8 cellular contexts compared by ENCODE assay signal in the genomic region with DNA sequence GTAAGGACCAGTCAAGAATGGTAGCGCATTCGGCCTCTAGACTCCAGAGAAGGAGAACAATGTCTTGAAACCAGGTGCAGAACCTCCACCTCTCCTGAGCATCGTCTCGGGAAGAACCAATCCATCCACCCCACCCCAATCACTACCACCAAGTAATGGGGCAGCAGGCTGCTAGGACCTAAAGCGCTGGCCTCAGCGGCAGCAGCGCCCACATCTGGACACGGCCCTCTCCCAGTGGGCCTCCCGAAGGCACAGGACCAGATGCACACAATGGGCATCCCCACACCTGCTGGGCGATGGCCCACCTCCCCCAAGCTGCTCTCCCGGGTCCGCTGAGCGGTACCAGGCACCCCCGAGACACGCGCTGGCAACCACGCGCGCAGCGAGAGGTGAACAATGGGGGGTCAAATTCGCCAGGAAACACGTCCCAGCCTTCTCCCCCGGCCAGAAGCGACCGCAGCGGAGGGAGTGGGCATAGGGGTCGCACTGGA. TPM values are rescaled to one million over a fixed set of nuclear protein-coding genes. Genes with fewer than 3 reads are reported as not detected.
DNase-seq lines count a peak whose midpoint lies in the region; ATAC-seq and TF ChIP-seq lines count a peak whose summit lies in the region.

No MANE protein-coding gene starts in this region.

- peak overlapping the region; percentile 71 for H3K4me3 ChIP-seq in PC-3 (ENCODE audit: low read length)
- peak overlapping the region; percentile 73 to 98 (median 91) for H3K4me3 ChIP-seq in esophagus muscularis mucosa
- peak overlapping the region; percentile 56 to 73 for H3K4me3 ChIP-seq in mucosa of rectum (ENCODE audit: low read length in 2 of 2)
- peak overlapping the region; percentile 72 to 91 for H3K4me3 ChIP-seq in uterus

- no peaks in the 10 kb centered on the region for H4K20me1 ChIP-seq in PC-3 (ENCODE audit: low read length)

- WGBS in esophagus muscularis mucosa = 0% methylated on average over 6 of the region's 27 CpGs

- TF ChIP-seq POLR2A in esophagus muscularis mucosa (IDR thresholded peaks at IDR 0.05; ENCODE audit: low read depth) = no peak
- TF ChIP-seq POLR2A in uterus (IDR thresholded peaks at IDR 0.05) = no peak

- ATAC-seq in GM18907 (IDR thresholded peaks at IDR 0.05; ENCODE audit: unreplicated experiment) (peak; percentile 25), PC-3 (peak; percentile 30), HG03196 (IDR thresholded peaks at IDR 0.05; ENCODE audit: unreplicated experiment) (no peak), HG02759 (IDR thresholded peaks at IDR 0.05; ENCODE audit: unreplicated experiment) (no peak)

- no peaks in the 10 kb centered on the region for H3K79me2 ChIP-seq in PC-3 (ENCODE audit: low read length)

- H3K36me3 ChIP-seq in PC-3 (ENCODE audit: low read depth, low read length) (no peaks in the 10 kb centered on the region), esophagus muscularis mucosa (no peaks in the 10 kb centered on the region), mucosa of rectum (ENCODE audit: control insufficient read depth in 2 of 2, insufficient read depth in 2 of 2, low read length in 2 of 2) (no peaks in the 10 kb centered on the region), uterus (no peaks in the 10 kb centered on the region)

- no peak for DNase-seq in PC-3
- no peak for DNase-seq in esophagus muscularis mucosa (ENCODE audit: extremely low spot score)
- DNase-seq in uterus = peak; percentile 33 to 36
- no peak for DNase-seq in stimulated activated naive CD4-positive, alpha-beta T cell (lab: John Stamatoyannopoulos, UW)

- TF ChIP-seq CTCF in PC-3 (conservative IDR thresholded peaks at IDR 0.05; ENCODE audit: low read depth, low read length) (no peak), esophagus muscularis mucosa (IDR thresholded peaks at IDR 0.05) (peak in 2 of 3 experiments; percentile 10 to 11), uterus (IDR thresholded peaks at IDR 0.05) (peak in 2 of 4 experiments; percentile 17 to 30)

- H3K9me3 ChIP-seq in PC-3 (ENCODE audit: low read length) (no peaks in the 10 kb centered on the region), esophagus muscularis mucosa (no peaks in the 10 kb centered on the region), mucosa of rectum (ENCODE audit: control insufficient read depth in 2 of 2, low read length in 2 of 2) (no peaks in the 10 kb centered on the region), uterus (no peaks in the 10 kb centered on the region)

- H3K9me2 ChIP-seq in PC-3 (replicated peaks; ENCODE audit: low read length) = no peaks in the 10 kb centered on the region

- H3K27ac ChIP-seq in PC-3 (ENCODE audit: low read length) (no peak overlapping the region), esophagus muscularis mucosa (replicated peaks in 1 of 4) (peak overlapping the region; percentile 86 to 89 (median 86)), mucosa of rectum (ENCODE audit: low read depth in 2 of 2, low read length in 2 of 2) (peak overlapping the region; percentile 32 to 59), uterus (peak overlapping the region; percentile 87 to 92)

- intact Hi-C loops in PC-3 (cut with micrococcal nuclease) (loop anchor here (1.0 to 2.0 kb wide), 6 partner anchors 72 to 312 kb away; partner anchors contain the start of gene LSM8), esophagus muscularis mucosa (cut with DNase I) (loop anchor here (5.0 to 10.0 kb wide), 2 partner anchors 120 to 312 kb away; partner anchors contain the start of gene LSM8), uterus (cut with DNase I; ENCODE audit: low total_unique reads) (no loop called here)

- H3K4me2 ChIP-seq in PC-3 (ENCODE audit: low read length) = peak overlapping the region; percentile 88

- H3K27me3 ChIP-seq in PC-3 (ENCODE audit: low read length) (peaks cover 28% of the 10 kb centered on the region), esophagus muscularis mucosa (no peaks in the 10 kb centered on the region), mucosa of rectum (ENCODE audit: control insufficient read depth in 2 of 2, insufficient read depth in 2 of 2, low read length in 2 of 2) (peaks cover 14 to 19% of the 10 kb centered on the region in 2 donors), uterus (no peaks in the 10 kb centered on the region)

- BruUV-seq in PC-3 (replicated peaks; lab: Mats Ljungman, UMichigan) = no TSS peak

- no peak for TF ChIP-seq EP300 in esophagus muscularis mucosa (IDR thresholded peaks at IDR 0.05)

- H3K4me1 ChIP-seq in PC-3 (ENCODE audit: insufficient read depth, low read length) (0 out of 2 replicates have a peak, but pooled peaks cover 6% of the 10 kb centered on the region), esophagus muscularis mucosa (peaks cover 7 to 51% (median 41%) of the 10 kb centered on the region in 4 donors), mucosa of rectum (ENCODE audit: control insufficient read depth in 2 of 2, insufficient read depth in 2 of 2, low read length in 2 of 2) (peaks cover 0 to 4% of the 10 kb centered on the region in 2 donors), uterus (peaks cover 0 to 12% of the 10 kb centered on the region in 2 donors)

- POLR2A ChIA-PET in PC-3 (lab: Charles Lee; ENCODE audit: unreplicated experiment) = no interaction called here

- peak overlapping the region; percentile 64; the same call in 1 of the 2 replicates for H2AFZ ChIP-seq in PC-3 (ENCODE audit: low read length)

- CTCF ChIA-PET in PC-3 (lab: Charles Lee) = interaction anchor here (0.6 to 1.4 kb wide), 2 partner anchors 77 to 151 kb away, joined by 4 read pairs; no protein-coding TSS in a partner anchor

- no peaks in the 10 kb centered on the region for H3F3A ChIP-seq in PC-3 (ENCODE audit: low read length, unreplicated experiment)

- H3K9ac ChIP-seq in PC-3 (ENCODE audit: low read length) (no peak overlapping the region), mucosa of rectum (ENCODE audit: low read depth in 1 of 2, low read length in 2 of 2) (peak overlapping the region; percentile 25 to 29)

RNA-seq across cellular contexts. Expression of gene CTTNBP2, which starts 0.6 kb away (rescaled TPM):
- total RNA-seq in PC-3 (2014; rRNA removed) = 1.0 and 1.1 TPM in 2 replicates
- total RNA-seq in esophagus muscularis mucosa = 10 to 100 TPM; 11.6 to 23.7 (median 13.7) TPM
- total RNA-seq in uterus = 10 to 100 TPM; 16.4 to 87.9 (median 35.0) TPM

Comparison
In these comparisons a context has a peak if more than half of its experiments do, and no peak if none do; other contexts are left out.
1. ATAC-seq: peak in GM18907 (single experiment) and PC-3 (single experiment); none in HG03196 (single experiment) and HG02759 (single experiment).
2. DNase-seq: peak in uterus (2 of 2); none in PC-3 (single experiment), esophagus muscularis mucosa (single experiment) and stimulated activated naive CD4-positive, alpha-beta T cell (0 of 6).
3. Peak in every context shown above with its lines, with median percentiles within 50 percentile points of each other: H3K4me3 ChIP-seq.